ENCODE assay signal across 17 cellular contexts in the genomic region with DNA sequence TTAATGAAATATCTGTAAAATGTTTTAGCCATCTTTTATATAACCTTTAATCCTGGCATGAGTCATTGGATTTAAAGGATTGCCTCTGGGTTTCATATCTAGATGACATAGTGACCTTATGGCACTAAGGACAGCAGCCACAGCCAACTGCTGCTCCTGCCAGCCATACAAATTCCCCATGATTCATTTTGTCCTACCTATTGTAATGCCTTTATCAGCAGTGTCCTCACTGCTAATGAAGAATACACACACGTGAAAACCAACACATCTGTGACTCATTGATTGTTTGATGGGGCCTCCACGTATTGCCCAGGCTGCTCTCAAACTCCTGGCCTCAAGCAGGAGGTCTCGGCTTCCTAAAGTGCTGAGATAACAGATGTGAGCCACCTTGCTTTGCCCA. TPM values are rescaled to one million over a fixed set of nuclear protein-coding genes. Genes with fewer than 3 reads are reported as not detected.
DNase-seq lines count a peak whose midpoint lies in the region; ATAC-seq, FAIRE-seq and TF ChIP-seq lines count a peak whose summit lies in the region.
"Had no signal": no experiment of that assay in that cellular context is flagged by ENCODE, and none has a peak within 500 bp of the region (broad histone marks: within the 10 kb centered on the region; RNA-seq: fewer than 3 reads in every experiment).

No MANE protein-coding gene starts in this region.

- TF ChIP-seq CTCF in K562 (IDR thresholded peaks at IDR 0.05 in 2 of 3, conservative IDR thresholded peaks at IDR 0.05 in 1 of 3; ENCODE audit: insufficient read depth in 2 of 3, low read depth in 1 of 3, low read length in 3 of 3): no peak

- no peak overlapping the region for H4K5ac ChIP-seq in mesendoderm (ENCODE audit: low read length)

- H3K9me3 ChIP-seq in MG63: no peaks in the 10 kb centered on the region
- no peaks in the 10 kb centered on the region for H3K9me3 ChIP-seq in K562 (replicated peaks; ENCODE audit: control insufficient read depth, insufficient read depth, low read depth, low read length)
- H3K9me3 ChIP-seq: BE2C, HAP-1 had no signal

- no peak overlapping the region for H3K27ac Mint-ChIP-seq in activated naive CD4-positive, alpha-beta T cell treated with anti-CD3 and anti-CD28 coated beads for 36 hours
- H3K27ac Mint-ChIP-seq: dendritic cell treated with granulocyte-macrophage colony-stimulating factor and Interleukin-4, amounts not matched to agents 40 ng/mL and 50 ng/mL, for 4 days; stimulated activated memory B cell treated with anti-CD40 and anti-IgM and Interleukin-4, amounts not matched to agents 10 μg/mL and 1 μg/mL and 100 μg/mL, for 72 hours had no signal

- TF ChIP-seq POLR2A in K562 (conservative IDR thresholded peaks at IDR 0.05): no peak

- no peaks in the 10 kb centered on the region for H3K79me1 ChIP-seq in mesendoderm (ENCODE audit: low read length)

- H3K4me1 ChIP-seq in K562 (replicated peaks in 1 of 2; ENCODE audit: control insufficient read depth in 2 of 2, insufficient read depth in 2 of 2, low read length in 2 of 2): peaks cover 0 to 9% of the 10 kb centered on the region in 2 experiments; a peak in 2 of 5 replicates
- H3K4me1 ChIP-seq in mesendoderm (ENCODE audit: control insufficient read depth, low read depth, low read length): no peaks in the 10 kb centered on the region
- H3K4me1 ChIP-seq: BE2C, HAP-1 had no signal

- H2BK120ac ChIP-seq in mesendoderm (ENCODE audit: low read depth, low read length): no peak overlapping the region

- no peak for FAIRE-seq in K562 (lab: Jason Lieb, UNC)
- FAIRE-seq: G401.6 had no signal

- no peak overlapping the region for H2AFZ ChIP-seq in K562 (ENCODE audit: low read depth, low read length)

- H3K27me3 Mint-ChIP-seq in activated naive CD4-positive, alpha-beta T cell treated with anti-CD3 and anti-CD28 coated beads for 36 hours (ENCODE audit: low read depth): peaks cover 7% of the 10 kb centered on the region
- H3K27me3 Mint-ChIP-seq: stimulated activated memory B cell treated with anti-CD40 and anti-IgM and Interleukin-4, amounts not matched to agents 10 μg/mL and 1 μg/mL and 100 μg/mL, for 72 hours had no signal

- no peaks in the 10 kb centered on the region for H3K36me3 Mint-ChIP-seq in activated naive CD4-positive, alpha-beta T cell treated with anti-CD3 and anti-CD28 coated beads for 36 hours (ENCODE audit: low read depth)
- H3K36me3 Mint-ChIP-seq: stimulated activated memory B cell treated with anti-CD40 and anti-IgM and Interleukin-4, amounts not matched to agents 10 μg/mL and 1 μg/mL and 100 μg/mL, for 72 hours had no signal

- no peak overlapping the region for H2BK15ac ChIP-seq in mesendoderm (replicated peaks; ENCODE audit: low read depth)

- H3K9me1 ChIP-seq in K562 (ENCODE audit: control insufficient read depth, insufficient read depth, low read length): no peaks in the 10 kb centered on the region

- H3K4me3 ChIP-seq in MG63 (no peak overlapping the region), K562 (no peak overlapping the region), mesendoderm (ENCODE audit: low read length) (no peak overlapping the region)
- H3K4me3 ChIP-seq: HAP-1 had no signal

- H3K27ac ChIP-seq in K562 (ENCODE audit: extremely low read depth, low read depth, low read length) (no peak overlapping the region), mesendoderm (ENCODE audit: low read depth, low read length) (no peak overlapping the region)

- H3K4me1 Mint-ChIP-seq in activated naive CD4-positive, alpha-beta T cell treated with anti-CD3 and anti-CD28 coated beads for 36 hours (ENCODE audit: low read depth): peaks cover 2% of the 10 kb centered on the region
- H3K4me1 Mint-ChIP-seq: stimulated activated memory B cell treated with anti-CD40 and anti-IgM and Interleukin-4, amounts not matched to agents 10 μg/mL and 1 μg/mL and 100 μg/mL, for 72 hours had no signal

- H3K4me3 Mint-ChIP-seq in activated naive CD4-positive, alpha-beta T cell treated with anti-CD3 and anti-CD28 coated beads for 36 hours: no peak overlapping the region
- H3K4me3 Mint-ChIP-seq: dendritic cell treated with granulocyte-macrophage colony-stimulating factor and Interleukin-4, amounts not matched to agents 40 ng/mL and 50 ng/mL, for 4 days; stimulated activated memory B cell treated with anti-CD40 and anti-IgM and Interleukin-4, amounts not matched to agents 10 μg/mL and 1 μg/mL and 100 μg/mL, for 72 hours had no signal

- H2BK5ac ChIP-seq in mesendoderm (ENCODE audit: low read length): no peak overlapping the region

- no peaks in the 10 kb centered on the region for H3K9me3 Mint-ChIP-seq in activated naive CD4-positive, alpha-beta T cell treated with anti-CD3 and anti-CD28 coated beads for 36 hours
- H3K9me3 Mint-ChIP-seq: dendritic cell treated with granulocyte-macrophage colony-stimulating factor and Interleukin-4, amounts not matched to agents 40 ng/mL and 50 ng/mL, for 4 days; stimulated activated memory B cell treated with anti-CD40 and anti-IgM and Interleukin-4, amounts not matched to agents 10 μg/mL and 1 μg/mL and 100 μg/mL, for 72 hours had no signal

- H3K36me3 ChIP-seq in MG63 (no peaks in the 10 kb centered on the region), K562 (ENCODE audit: control insufficient read depth, insufficient read depth, low read length) (no peaks in the 10 kb centered on the region), mesendoderm (ENCODE audit: control insufficient read depth, insufficient read depth, low read length) (no peaks in the 10 kb centered on the region)
- H3K36me3 ChIP-seq: BE2C, HAP-1 had no signal

- no peak overlapping the region for H3K23ac ChIP-seq in mesendoderm (ENCODE audit: low read length)

- WGBS in K562 (ENCODE audit: insufficient coverage, low coverage, missing lambda C conversion rate): 0% methylated on average over 3 of the region's 3 CpGs
- no CpG with 5 or more reads among the region's 3 CpGs for WGBS in mesendoderm (ENCODE audit: extremely low coverage, insufficient coverage, low lambda C conversion rate)

- no peak overlapping the region for H2AK5ac ChIP-seq in mesendoderm (ENCODE audit: low read length)

- H3K4me2 ChIP-seq in K562 (ENCODE audit: insufficient read depth, low read length): no peak overlapping the region
- no peak overlapping the region for H3K4me2 ChIP-seq in mesendoderm (ENCODE audit: low read length)

- H4K8ac ChIP-seq in mesendoderm (ENCODE audit: low read depth, low read length): no peak overlapping the region

- H3K27me3 ChIP-seq in MG63 (no peaks in the 10 kb centered on the region), K562 (ENCODE audit: control insufficient read depth in 2 of 2, insufficient read depth in 2 of 2, low read length in 2 of 2) (peaks cover 11 to 30% of the 10 kb centered on the region in 2 experiments; a peak in 3 of 5 replicates), mesendoderm (ENCODE audit: insufficient read depth, low read length, poor library complexity) (no peaks in the 10 kb centered on the region)
- H3K27me3 ChIP-seq: BE2C had no signal

- POLR2A ChIA-PET in K562 (lab: Yijun Ruan, JAX): no interaction called here

- no peak for TF ChIP-seq RAD21 in K562 (CRISPR knock-in tag; conservative IDR thresholded peaks at IDR 0.05 in 1 of 2, IDR thresholded peaks at IDR 0.05 in 1 of 2)

- ATAC-seq in K562: no peak
- ATAC-seq: stimulated activated memory B cell treated with anti-CD40 and anti-IgM and Interleukin-4, amounts not matched to agents 10 μg/mL and 1 μg/mL and 100 μg/mL, for 72 hours had no signal

- CTCF ChIA-PET in K562 (lab: Yijun Ruan, JAX; ENCODE audit: low intra/inter-chr PET ratio): no interaction called here
- CTCF ChIA-PET in activated naive CD4-positive, alpha-beta T cell treated with anti-CD3 and anti-CD28 coated beads for 36 hours (lab: Charles Lee): no interaction called here

- H3K79me2 ChIP-seq in K562 (ENCODE audit: control insufficient read depth, insufficient read depth, low read length) (no peaks in the 10 kb centered on the region), mesendoderm (ENCODE audit: control insufficient read depth, insufficient read depth, low read length) (no peaks in the 10 kb centered on the region)

- TF ChIP-seq EP300 in K562 (IDR thresholded peaks at IDR 0.05; ENCODE audit: low read length): no peak

- no peak overlapping the region for H3K4ac ChIP-seq in mesendoderm (ENCODE audit: low read depth, low read length)

- no peaks in the 10 kb centered on the region for H4K20me1 ChIP-seq in K562 (replicated peaks; ENCODE audit: control insufficient read depth, insufficient read depth, low read length)

- DNase-seq in EH (ENCODE audit: low read depth) (peak; percentile 4), MG63 (peak; percentile 8), K562 (ENCODE audit: extremely low read depth in 1 of 4, low spot score in 3 of 4) (peak in 3 of 4 experiments; percentile 3 to 12 (median 8)), mesendoderm (peak; percentile 1), cerebellum (ENCODE audit: low spot score) (no peak), C1 segment of cervical spinal cord (lab: John Stamatoyannopoulos, UW) (no peak)
- DNase-seq in activated effector memory CD4-positive, alpha-beta T cell treated with anti-CD3 and anti-CD28 coated beads, Interleukin-2, amount 50 U/mL, for 16 hours: no peak
- no peak for DNase-seq in activated naive CD4-positive, alpha-beta T cell treated with anti-CD3 and anti-CD28 coated beads for 36 hours
- DNase-seq: activated CD8-positive, alpha-beta memory T cell treated with anti-CD3 and anti-CD28 coated beads, Interleukin-2, amount 50 U/mL, for 4 hours; BE2C; NCI-H524 treated with DMSO at 0.1 percent for 48 hours; SHP77 treated with DMSO at 0.1 percent for 48 hours; stimulated activated CD4-positive, alpha-beta T cell treated with anti-CD3 and anti-CD28 coated beads, Interleukin-4, amount 100 ng/mL, for 1 hour had no signal

- H3K18ac ChIP-seq in mesendoderm (ENCODE audit: low read length): no peak overlapping the region

- BruUV-seq in K562 (replicated peaks; lab: Mats Ljungman, UMichigan): no TSS peak

- intact Hi-C loops in K562 (cut with micrococcal nuclease): loop anchor here (10.0 kb wide), 1 partner anchor 307 kb away; no protein-coding TSS in a partner anchor
- intact Hi-C loops in activated naive CD4-positive, alpha-beta T cell treated with anti-CD3 and anti-CD28 coated beads for 36 hours (cut with micrococcal nuclease): no loop called here

- no peak overlapping the region for H3K9ac ChIP-seq in K562 (ENCODE audit: insufficient read depth in 1 of 2, low read depth in 2 of 2, low read length in 2 of 2)
- H3K9ac ChIP-seq in mesendoderm (ENCODE audit: low read length): no peak overlapping the region

- H3K56ac ChIP-seq in mesendoderm (ENCODE audit: low read length): no peak overlapping the region

- in situ Hi-C loops in K562 (cut with MboI): no loop called here

RNA-seq across cellular contexts. Expression of a gene that starts 1.8 kb away (rescaled TPM):
- total RNA-seq in MG63 (2014; rRNA removed; shearing (Covaris generic); ENCODE audit: low replicate concordance): not detected in 2 replicates
- not detected in 2 replicates for total RNA-seq in K562 (2011; cell fraction: chromatin; rRNA removed; ENCODE audit: low replicate concordance)
- total RNA-seq in K562 (2011; cell fraction: nucleolus; rRNA removed): not detected in 2 replicates
- total RNA-seq in K562 (2011; cell fraction: nucleoplasm; rRNA removed): not detected in 2 replicates
- total RNA-seq in K562 (2014; rRNA removed) (not detected in 2 replicates), K562 (2014; rRNA removed; fragmentation: Illumina TruSeq; extraction: Trizol) (not detected in 2 replicates), K562 (2015; rRNA removed; fragmentation: Illumina TruSeq; extraction: Trizol) (not detected in 2 replicates), K562 (2021) (not detected in 2 replicates), cerebellum (0.54 TPM)
- polyA plus RNA-seq in K562 (2011; rRNA removed) (0.04 TPM in 1 of 2 replicates, not detected in the other), K562 (2014; fragmentation: Illumina TruSeq; extraction: Trizol) (not detected in 2 replicates), K562 (2014; fragmentation: Nextera tagmentation; extraction: Ambion mirVana) (not detected), K562 (2014; rRNA removed) (not detected in 2 replicates)
- polyA plus RNA-seq in K562 (2011; cell fraction: cytosol; rRNA removed): not detected in 2 replicates
- not detected in 2 replicates for polyA plus RNA-seq in K562 (2011; cell fraction: nucleus; rRNA removed)
- not detected in 2 replicates for polyA plus RNA-seq in K562 (2012)
- polyA minus RNA-seq in K562 (2011; rRNA and poly(A)+ RNA removed): not detected in 2 replicates
- not detected in 2 replicates for polyA minus RNA-seq in K562 (2011; cell fraction: cytosol; rRNA and poly(A)+ RNA removed)
- polyA minus RNA-seq in K562 (2011; cell fraction: nucleus; rRNA and poly(A)+ RNA removed): not detected in 2 replicates
- 0.04 TPM for polyA plus RNA-seq in mesendoderm (2013, experiment 1 of 2)
- not detected for polyA plus RNA-seq in mesendoderm (2013, experiment 2 of 2)
- under 1 TPM; 0.12 to 0.19 TPM for total RNA-seq in activated naive CD4-positive, alpha-beta T cell treated with anti-CD3 and anti-CD28 coated beads for 36 hours

RNA-seq across cellular contexts. Expression of a gene that starts 45.3 kb away (rescaled TPM):
- 1.2 TPM in 1 of 2 replicates, not detected in the other for total RNA-seq in MG63 (2014; rRNA removed; shearing (Covaris generic); ENCODE audit: low replicate concordance)
- total RNA-seq in K562 (2011; cell fraction: chromatin; rRNA removed; ENCODE audit: low replicate concordance): not detected in 2 replicates
- not detected in 2 replicates for total RNA-seq in K562 (2011; cell fraction: nucleolus; rRNA removed)
- not detected in 2 replicates for total RNA-seq in K562 (2011; cell fraction: nucleoplasm; rRNA removed)
- total RNA-seq in K562 (2014; rRNA removed): not detected in 2 replicates
- total RNA-seq in K562 (2014; rRNA removed; fragmentation: Illumina TruSeq; extraction: Trizol): not detected in 2 replicates
- not detected in 2 replicates for total RNA-seq in K562 (2015; rRNA removed; fragmentation: Illumina TruSeq; extraction: Trizol)
- not detected in 2 replicates for total RNA-seq in K562 (2021)
- polyA plus RNA-seq in K562 (2011; rRNA removed): not detected in 2 replicates
- polyA plus RNA-seq in K562 (2011; cell fraction: cytosol; rRNA removed): not detected in 2 replicates
- polyA plus RNA-seq in K562 (2011; cell fraction: nucleus; rRNA removed): not detected in 2 replicates
- polyA plus RNA-seq in K562 (2012): not detected in 2 replicates
- polyA plus RNA-seq in K562 (2014; fragmentation: Illumina TruSeq; extraction: Trizol): not detected in 2 replicates
- polyA plus RNA-seq in K562 (2014; fragmentation: Nextera tagmentation; extraction: Ambion mirVana): not detected
- polyA plus RNA-seq in K562 (2014; rRNA removed): not detected in 2 replicates
- polyA minus RNA-seq in K562 (2011; rRNA and poly(A)+ RNA removed): 0.42 TPM in 1 of 2 replicates, not detected in the other
- not detected in 2 replicates for polyA minus RNA-seq in K562 (2011; cell fraction: cytosol; rRNA and poly(A)+ RNA removed)
- not detected in 2 replicates for polyA minus RNA-seq in K562 (2011; cell fraction: nucleus; rRNA and poly(A)+ RNA removed)
- polyA plus RNA-seq in mesendoderm (2013, experiment 1 of 2): 0.69 TPM
- 0.74 TPM for polyA plus RNA-seq in mesendoderm (2013, experiment 2 of 2)
- total RNA-seq in cerebellum: not detected
- not detected for total RNA-seq in activated naive CD4-positive, alpha-beta T cell treated with anti-CD3 and anti-CD28 coated beads for 36 hours

Comparison
In these comparisons a context has a peak if more than half of its experiments do, and no peak if none do; other contexts are left out.
1. DNase-seq: peak in EH (single experiment), MG63 (single experiment), K562 (3 of 4) and mesendoderm (single experiment); none in activated effector memory CD4-positive, alpha-beta T cell treated with anti-CD3 and anti-CD28 coated beads, Interleukin-2, amount 50 U/mL, for 16 hours (single experiment), cerebellum (single experiment), activated naive CD4-positive, alpha-beta T cell treated with anti-CD3 and anti-CD28 coated beads for 36 hours (single experiment) and C1 segment of cervical spinal cord (0 of 14).